ENCODE assay signal across 18 cellular contexts in genomic region chr3:11228041-11228440, GRCh38. TPM values are rescaled to one million over a fixed set of nuclear protein-coding genes. Genes with fewer than 3 reads are reported as not detected.
A peak's percentile ranks its signal among the peaks of the same experiment; 100 is the strongest.
DNase-seq lines count a peak whose midpoint lies in the region; ATAC-seq and TF ChIP-seq lines count a peak whose summit lies in the region.
"Had no signal": no experiment of that assay in that cellular context is flagged by ENCODE, and none has a peak within 500 bp of the region (broad histone marks: within the 10 kb centered on the region; RNA-seq: fewer than 3 reads in every experiment).

No MANE protein-coding gene starts in this region.

- TF ChIP-seq POLR2A in gastroesophageal sphincter (IDR thresholded peaks at IDR 0.05): no peak
- no peak for TF ChIP-seq POLR2A in testis (IDR thresholded peaks at IDR 0.05)

- H3K9me3 Mint-ChIP-seq in activated T-cell treated with anti-CD3 and anti-CD28 coated beads, Interleukin-2, amount 50 U/mL, for 24 hours: no peaks in the 10 kb centered on the region
- H3K9me3 Mint-ChIP-seq: CD8-positive, alpha-beta memory T cell had no signal

- no peaks in the 10 kb centered on the region for H3K9me3 ChIP-seq in GM23248 (ENCODE audit: low read depth)
- H3K9me3 ChIP-seq in ascending aorta: no peaks in the 10 kb centered on the region
- H3K9me3 ChIP-seq in gastroesophageal sphincter: no peaks in the 10 kb centered on the region
- H3K9me3 ChIP-seq in testis: no peaks in the 10 kb centered on the region
- H3K9me3 ChIP-seq: Peyer's patch had no signal

- no peaks in the 10 kb centered on the region for H4K20me1 ChIP-seq in GM23248 (ENCODE audit: insufficient read depth)

- no peak overlapping the region for H3K4me2 ChIP-seq in GM23248 (ENCODE audit: unreplicated experiment)

- H3K4me3 ChIP-seq in GM23248: no peak overlapping the region
- H3K4me3 ChIP-seq in ascending aorta: no peak overlapping the region
- H3K4me3 ChIP-seq in gastroesophageal sphincter: no peak overlapping the region
- no peak overlapping the region for H3K4me3 ChIP-seq in testis
- H3K4me3 ChIP-seq: Peyer's patch had no signal

- peak; percentile 16 for ATAC-seq in gastroesophageal sphincter

- peaks cover 35% of the 10 kb centered on the region for H3K4me1 ChIP-seq in GM23248 (ENCODE audit: insufficient read depth)
- peaks cover 3 to 15% of the 10 kb centered on the region in 2 donors for H3K4me1 ChIP-seq in ascending aorta
- peaks cover 0 to 11% (median 6%) of the 10 kb centered on the region in 3 donors for H3K4me1 ChIP-seq in gastroesophageal sphincter
- H3K4me1 ChIP-seq in testis: peaks cover 9% of the 10 kb centered on the region

- TF ChIP-seq EP300 in gastroesophageal sphincter (IDR thresholded peaks at IDR 0.05): no peak

- in situ Hi-C loops in GM23248 (cut with MboI): no loop called here

- intact Hi-C loops in ascending aorta (cut with DNase I) (no loop called here), testis (cut with DNase I; ENCODE audit: low total_unique reads) (no loop called here)

- peaks cover 35% of the 10 kb centered on the region for H3F3A ChIP-seq in GM23248 (ENCODE audit: insufficient read depth)

- peaks cover 69% of the 10 kb centered on the region for H3K79me2 ChIP-seq in GM23248 (ENCODE audit: insufficient read depth)

- H3K36me3 ChIP-seq in GM23248 (ENCODE audit: low read depth) (no peaks in the 10 kb centered on the region), ascending aorta (peaks cover 0 to 6% of the 10 kb centered on the region in 2 donors), gastroesophageal sphincter (no peaks in the 10 kb centered on the region), testis (ENCODE audit: low read depth, missing control alignments) (no peaks in the 10 kb centered on the region)
- H3K36me3 ChIP-seq: Peyer's patch had no signal

- no peaks in the 10 kb centered on the region for H3K36me3 Mint-ChIP-seq in activated T-cell treated with anti-CD3 and anti-CD28 coated beads, Interleukin-2, amount 50 U/mL, for 24 hours (ENCODE audit: low read depth)
- H3K36me3 Mint-ChIP-seq: CD8-positive, alpha-beta memory T cell had no signal

- H3K4me3 Mint-ChIP-seq in activated T-cell treated with anti-CD3 and anti-CD28 coated beads, Interleukin-2, amount 50 U/mL, for 24 hours: no peak overlapping the region
- H3K4me3 Mint-ChIP-seq: CD8-positive, alpha-beta memory T cell had no signal

- H3K27me3 ChIP-seq in GM23248 (replicated peaks; ENCODE audit: insufficient read depth) (no peaks in the 10 kb centered on the region), ascending aorta (no peaks in the 10 kb centered on the region), gastroesophageal sphincter (no peaks in the 10 kb centered on the region), testis (no peaks in the 10 kb centered on the region)
- H3K27me3 ChIP-seq: Peyer's patch had no signal

- no peaks in the 10 kb centered on the region for H3K9me2 ChIP-seq in GM23248 (ENCODE audit: insufficient read depth)

- peaks cover 22% of the 10 kb centered on the region for H3K4me1 Mint-ChIP-seq in activated T-cell treated with anti-CD3 and anti-CD28 coated beads, Interleukin-2, amount 50 U/mL, for 24 hours (ENCODE audit: low read depth)

- DNase-seq in GM23248: peak; percentile 57
- DNase-seq in ascending aorta (ENCODE audit: low spot score in 2 of 2): no peak
- peak; percentile 38 for DNase-seq in testis
- no peak for DNase-seq in activated T-cell treated with anti-CD3 and anti-CD28 coated beads, Interleukin-2, amount 50 U/mL, for 24 hours
- no peak for DNase-seq in Kasumi-1 (lab: John Stamatoyannopoulos, UW)
- no peak for DNase-seq in hypothalamus (lab: John Stamatoyannopoulos, UW)
- DNase-seq: Calu3, DMS153, NCI-H1694, NCI-H2081, NCI-H2171 treated with DMSO at 0.1 percent for 48 hours, NCI-H524 treated with DMSO at 0.1 percent for 48 hours, NCI-H82, Peyer's patch, SW 1271 had no signal

- TF ChIP-seq CTCF in ascending aorta (IDR thresholded peaks at IDR 0.05): no peak
- no peak for TF ChIP-seq CTCF in gastroesophageal sphincter (IDR thresholded peaks at IDR 0.05)
- no peak for TF ChIP-seq CTCF in testis (IDR thresholded peaks at IDR 0.05)

- WGBS in GM23248 (ENCODE audit: low coverage in 1 of 2, low lambda C conversion rate in 2 of 2, missing lambda C conversion rate in 2 of 2), 2 experiments: 37% methylated on average over 4 of the region's 4 CpGs
- whole genome bisulfite sequencing in gastroesophageal sphincter (ENCODE audit: low coverage in 1 of 2), 2 donors: 61 to 88% methylated on average over 1 to 4 of the region's 4 CpGs
- 21 to 50% methylated on average over 4 of the region's 4 CpGs for WGBS in testis, 2 donors

- no peak overlapping the region for H2AFZ ChIP-seq in GM23248

- no peak overlapping the region for H3K9ac ChIP-seq in GM23248

- peaks cover 3% of the 10 kb centered on the region for H3K27me3 Mint-ChIP-seq in activated T-cell treated with anti-CD3 and anti-CD28 coated beads, Interleukin-2, amount 50 U/mL, for 24 hours

- H3K27ac ChIP-seq in GM23248: peak overlapping the region; percentile 26; the same call in 1 of the 2 replicates
- H3K27ac ChIP-seq in ascending aorta: peak overlapping the region; percentile 16 to 89
- H3K27ac ChIP-seq in gastroesophageal sphincter: peak overlapping the region in 3 of 4 donors; percentile 29 to 66 (median 31)
- H3K27ac ChIP-seq in testis: no peak overlapping the region
- H3K27ac ChIP-seq: C4-2B, Peyer's patch had no signal

- no peak overlapping the region for H3K27ac Mint-ChIP-seq in activated T-cell treated with anti-CD3 and anti-CD28 coated beads, Interleukin-2, amount 50 U/mL, for 24 hours
- H3K27ac Mint-ChIP-seq: CD8-positive, alpha-beta memory T cell had no signal

RNA-seq across cellular contexts. Expression of gene ATG7, which starts 44.2 kb away (rescaled TPM):
- 44.8 and 67.5 TPM in 2 replicates for total RNA-seq in GM23248 (2014; rRNA removed; shearing (Covaris generic))
- polyA plus RNA-seq in GM23248 (2016; fragmentation: Nextera tagmentation; extraction: Ambion mirVana) (40.5 and 42.2 TPM in 2 replicates), testis (ENCODE audit: insufficient read depth, low read depth, low replicate concordance) (52.9 TPM)
- total RNA-seq in ascending aorta (48.5 TPM), gastroesophageal sphincter (10 to 100 TPM; 28.3 to 64.9 (median 36.5) TPM), testis (10 to 100 TPM; 86.0 to 95.4 TPM)

Comparison
In these comparisons a context has a peak if more than half of its experiments do, and no peak if none do; other contexts are left out.
1. DNase-seq: peak in GM23248 (single experiment) and testis (single experiment); none in ascending aorta (0 of 2), activated T-cell treated with anti-CD3 and anti-CD28 coated beads, Interleukin-2, amount 50 U/mL, for 24 hours (single experiment), Kasumi-1 (0 of 2) and hypothalamus (0 of 51).
2. H3K27ac ChIP-seq: peak in GM23248 (single experiment), ascending aorta (2 of 2) and gastroesophageal sphincter (3 of 4); none in testis (0 of 2).